10 cellular contexts compared by ENCODE assay signal in genomic region chr12:64627781-64628180, GRCh38. TPM values are rescaled to one million over a fixed set of nuclear protein-coding genes. Genes with fewer than 3 reads are reported as not detected.
DNase-seq lines count a peak whose midpoint lies in the region; ATAC-seq and TF ChIP-seq lines count a peak whose summit lies in the region.
"Had no signal": no experiment of that assay in that cellular context is flagged by ENCODE, and none has a peak within 500 bp of the region (broad histone marks: within the 10 kb centered on the region; RNA-seq: fewer than 3 reads in every experiment).

No MANE protein-coding gene starts in this region.

- DNase-seq in Right ventricle myocardium inferior (ENCODE audit: missing footprints), result no peak
- DNase-seq in cardiac septum (ENCODE audit: low spot score), result no peak
- peak; percentile 83 to 89 for DNase-seq in cardiac fibroblast (ENCODE audit: low read depth in 2 of 2)
- no peak for DNase-seq in globus pallidus (ENCODE audit: low spot score)
- no peak for DNase-seq in mucosa of gallbladder (ENCODE audit: low spot score)
- DNase-seq in GM13977 (ENCODE audit: low spot score), result no peak
- DNase-seq: KG1 had no signal

- peaks cover 1 to 5% of the 10 kb centered on the region in 2 donors for H3K36me3 ChIP-seq in mucosa of rectum (ENCODE audit: control insufficient read depth in 2 of 2, insufficient read depth in 2 of 2, low read length in 2 of 2)

- H3K4me1 ChIP-seq in mucosa of rectum (ENCODE audit: control insufficient read depth in 2 of 2, insufficient read depth in 2 of 2, low read length in 2 of 2), result peaks cover 13 to 18% of the 10 kb centered on the region in 2 donors
- H3K4me1 ChIP-seq: parathyroid adenoma had no signal

- H3K27me3 ChIP-seq in mucosa of rectum (ENCODE audit: control insufficient read depth in 2 of 2, insufficient read depth in 2 of 2, low read length in 2 of 2), result no peaks in the 10 kb centered on the region

- H3K27ac ChIP-seq in mucosa of rectum (ENCODE audit: low read depth in 2 of 2, low read length in 2 of 2), result peak overlapping the region; percentile 3 to 24
- H3K27ac ChIP-seq: parathyroid adenoma had no signal

- ATAC-seq in Right ventricle myocardium inferior (peak; percentile 75), HG03175 (IDR thresholded peaks at IDR 0.05; ENCODE audit: unreplicated experiment) (no peak)

- no peaks in the 10 kb centered on the region for H3K9me3 ChIP-seq in mucosa of rectum (ENCODE audit: control insufficient read depth in 2 of 2, low read length in 2 of 2)

- in situ Hi-C loops in GM13977 (cut with MboI; ENCODE audit: low pct_unique_long_range_greater_than_20kb, low sequenced_read_pairs, unreplicated experiment), result no loop called here

- H3K9ac ChIP-seq in mucosa of rectum (ENCODE audit: low read depth in 1 of 2, low read length in 2 of 2), result no peak overlapping the region
- H3K9ac ChIP-seq: parathyroid adenoma had no signal

- H3K4me3 ChIP-seq in cardiac fibroblast (replicated peaks in 1 of 2; ENCODE audit: low read depth in 2 of 2, low read length in 2 of 2) (no peak overlapping the region), mucosa of rectum (ENCODE audit: low read length in 2 of 2) (no peak overlapping the region)

- intact Hi-C loops in Right ventricle myocardium inferior (cut with DNase I) (loop anchor here (5.0 kb wide), 1 partner anchor 40 kb away; no protein-coding TSS in a partner anchor), cardiac septum (cut with DNase I) (loop anchor here (5.0 kb wide), 2 partner anchors 40 to 55 kb away; no protein-coding TSS in a partner anchor)

- TF ChIP-seq CTCF in cardiac fibroblast (IDR thresholded peaks at IDR 0.05; ENCODE audit: low read depth, low read length) (no peak), GM13977 (IDR thresholded peaks at IDR 0.05; ENCODE audit: extremely low read depth, insufficient read depth, missing control alignments) (no peak)

RNA-seq across cellular contexts. Expression of gene RASSF3, which starts 17.5 kb away (rescaled TPM):
- total RNA-seq in Right ventricle myocardium inferior (123 TPM), cardiac septum (98.8 TPM), mucosa of gallbladder (130 TPM)

Comparison
In these comparisons a context has a peak if more than half of its experiments do, and no peak if none do; other contexts are left out.
1. DNase-seq: peak in cardiac fibroblast (2 of 2); none in Right ventricle myocardium inferior (single experiment), cardiac septum (single experiment), globus pallidus (single experiment), mucosa of gallbladder (single experiment) and GM13977 (single experiment).